8 cellular contexts compared by ENCODE assay signal in genomic region chr19:54449701-54450069, GRCh38. TPM values are rescaled to one million over a fixed set of nuclear protein-coding genes. Genes with fewer than 3 reads are reported as not detected.
DNase-seq lines count a peak whose midpoint lies in the region; FAIRE-seq and TF ChIP-seq lines count a peak whose summit lies in the region.

No MANE protein-coding gene starts in this region.

- peak overlapping the region; percentile 100 for H3K4me3 Mint-ChIP-seq in activated naive CD4-positive, alpha-beta T cell treated with anti-CD3 and anti-CD28 coated beads for 36 hours
- peak overlapping the region; percentile 100 for H3K4me3 Mint-ChIP-seq in activated naive CD8-positive, alpha-beta T cell treated with anti-CD3 and anti-CD28 coated beads for 36 hours

- H3K27me3 Mint-ChIP-seq in activated naive CD4-positive, alpha-beta T cell treated with anti-CD3 and anti-CD28 coated beads for 36 hours (ENCODE audit: low read depth), result no peaks in the 10 kb centered on the region
- no peaks in the 10 kb centered on the region for H3K27me3 Mint-ChIP-seq in activated naive CD8-positive, alpha-beta T cell treated with anti-CD3 and anti-CD28 coated beads for 36 hours

- H3K9ac ChIP-seq in kidney (ENCODE audit: low read length in 2 of 2), result peak overlapping the region; percentile 91 to 97

- H3K27me3 ChIP-seq in tibial nerve, result no peaks in the 10 kb centered on the region

- WGBS in tibial nerve, 2 donors, result 0 to 1% methylated on average over 19 to 21 of the region's 21 CpGs

- peak overlapping the region; percentile 99 for H3K27ac Mint-ChIP-seq in activated naive CD4-positive, alpha-beta T cell treated with anti-CD3 and anti-CD28 coated beads for 36 hours
- peak overlapping the region; percentile 97 for H3K27ac Mint-ChIP-seq in activated naive CD8-positive, alpha-beta T cell treated with anti-CD3 and anti-CD28 coated beads for 36 hours

- H3K36me3 Mint-ChIP-seq in activated naive CD4-positive, alpha-beta T cell treated with anti-CD3 and anti-CD28 coated beads for 36 hours (ENCODE audit: low read depth), result peaks cover 50% of the 10 kb centered on the region
- peaks cover 26% of the 10 kb centered on the region for H3K36me3 Mint-ChIP-seq in activated naive CD8-positive, alpha-beta T cell treated with anti-CD3 and anti-CD28 coated beads for 36 hours

- H3K4me1 ChIP-seq in kidney (ENCODE audit: control insufficient read depth in 1 of 2, insufficient read depth in 1 of 2, low read depth in 1 of 2, low read length in 2 of 2) (peaks cover 20 to 22% of the 10 kb centered on the region in 2 donors), tibial nerve (peaks cover 0 to 75% (median 29%) of the 10 kb centered on the region in 4 donors)

- H3K4me3 ChIP-seq in kidney (ENCODE audit: low read length in 2 of 2) (peak overlapping the region; percentile 96 to 97), tibial nerve (peak overlapping the region; percentile 63 to 96 (median 75))

- no peak for DNase-seq in activated naive CD4-positive, alpha-beta T cell treated with anti-CD3 and anti-CD28 coated beads for 36 hours
- DNase-seq in activated naive CD4-positive, alpha-beta T cell treated with Interleukin-2 at 50 U/mL for 16 hours, result no peak
- DNase-seq in activated naive CD8-positive, alpha-beta T cell treated with anti-CD3 and anti-CD28 coated beads for 36 hours, result no peak
- no peak for DNase-seq in kidney
- DNase-seq in tibial nerve (ENCODE audit: low spot score in 2 of 2), result no peak
- DNase-seq in NCI-H345 treated with DMSO at 0.1 percent for 48 hours (lab: John Stamatoyannopoulos, UW; ENCODE audit: unreplicated experiment), result no peak
- DNase-seq in KG1 (lab: John Stamatoyannopoulos, UW), result no peak
- no peak for DNase-seq in NCI-H2029 treated with DMSO at 0.1 percent for 48 hours (lab: John Stamatoyannopoulos, UW)

- no peak for FAIRE-seq in kidney (lab: Jason Lieb, UNC)

- H3K4me1 Mint-ChIP-seq in activated naive CD4-positive, alpha-beta T cell treated with anti-CD3 and anti-CD28 coated beads for 36 hours (ENCODE audit: low read depth), result peaks cover 45% of the 10 kb centered on the region
- peaks cover 40% of the 10 kb centered on the region for H3K4me1 Mint-ChIP-seq in activated naive CD8-positive, alpha-beta T cell treated with anti-CD3 and anti-CD28 coated beads for 36 hours

- H3K9me3 Mint-ChIP-seq in activated naive CD4-positive, alpha-beta T cell treated with anti-CD3 and anti-CD28 coated beads for 36 hours, result no peaks in the 10 kb centered on the region
- H3K9me3 Mint-ChIP-seq in activated naive CD8-positive, alpha-beta T cell treated with anti-CD3 and anti-CD28 coated beads for 36 hours, result no peaks in the 10 kb centered on the region

- no peak for TF ChIP-seq CTCF in kidney (IDR thresholded peaks at IDR 0.05; ENCODE audit: borderline replicate concordance, extremely low read depth, insufficient read depth)
- TF ChIP-seq CTCF in tibial nerve (IDR thresholded peaks at IDR 0.05), result no peak

- H3K36me3 ChIP-seq in kidney (ENCODE audit: control insufficient read depth in 1 of 2, insufficient read depth in 2 of 2, low read length in 2 of 2), result peaks cover 29 to 35% of the 10 kb centered on the region in 2 donors
- peaks cover 3 to 51% (median 26%) of the 10 kb centered on the region in 3 donors for H3K36me3 ChIP-seq in tibial nerve

- intact Hi-C loops in activated naive CD4-positive, alpha-beta T cell treated with anti-CD3 and anti-CD28 coated beads for 36 hours (cut with micrococcal nuclease), result loop anchor here (1.0 to 10.0 kb wide), 7 partner anchors 15 to 613 kb away; partner anchors contain the start of genes CNOT3, PRPF31, RDH13 and TFPT
- intact Hi-C loops in kidney (cut with DNase I), result no loop called here

- peak overlapping the region; percentile 99 for H3K27ac ChIP-seq in kidney (ENCODE audit: low read depth in 2 of 2, low read length in 2 of 2)
- peak overlapping the region; percentile 77 to 98 (median 94) for H3K27ac ChIP-seq in tibial nerve

- no peak for TF ChIP-seq EP300 in tibial nerve (IDR thresholded peaks at IDR 0.05)

- CTCF ChIA-PET in activated naive CD4-positive, alpha-beta T cell treated with anti-CD3 and anti-CD28 coated beads for 36 hours (lab: Charles Lee), result interaction anchor here (1.2 kb wide), 1 partner anchor 12 kb away, joined by 7 read pairs; no protein-coding TSS in a partner anchor

- TF ChIP-seq POLR2A in tibial nerve (IDR thresholded peaks at IDR 0.05), result no peak

- no peaks in the 10 kb centered on the region for H3K9me3 ChIP-seq in kidney (ENCODE audit: control insufficient read depth in 1 of 2, low read length in 2 of 2)
- H3K9me3 ChIP-seq in tibial nerve, result no peaks in the 10 kb centered on the region

RNA-seq across cellular contexts. Expression of gene LENG8, which starts 0.7 kb away (rescaled TPM):
- total RNA-seq in activated naive CD4-positive, alpha-beta T cell treated with anti-CD3 and anti-CD28 coated beads for 36 hours, result 100 to 1,000 TPM; 171 to 175 TPM
- total RNA-seq in activated naive CD8-positive, alpha-beta T cell treated with anti-CD3 and anti-CD28 coated beads for 36 hours, result 100 to 1,000 TPM; 101 to 108 TPM
- total RNA-seq in kidney, result 208 TPM
- polyA plus RNA-seq in kidney (ENCODE audit: insufficient read depth, low read depth, low replicate concordance), result 48.6 TPM
- 100 to 1,000 TPM; 189 to 389 (median 285) TPM for total RNA-seq in tibial nerve

RNA-seq across cellular contexts. Expression of gene LENG9, which starts 13.9 kb away (rescaled TPM):
- 1 to 10 TPM; 5.7 to 7.1 TPM for total RNA-seq in activated naive CD4-positive, alpha-beta T cell treated with anti-CD3 and anti-CD28 coated beads for 36 hours
- total RNA-seq in activated naive CD8-positive, alpha-beta T cell treated with anti-CD3 and anti-CD28 coated beads for 36 hours, result 1 to 10 TPM; 4.3 to 4.9 TPM
- 6.8 TPM for total RNA-seq in kidney
- polyA plus RNA-seq in kidney (ENCODE audit: insufficient read depth, low read depth, low replicate concordance), result 2.0 TPM
- total RNA-seq in tibial nerve, result 10 to 100 TPM in 1 of 4 donors, 1 to 10 TPM in 3; 5.9 to 10.3 (median 9.4) TPM

RNA-seq across cellular contexts. Expression of gene CDC42EP5, which starts 23.4 kb away (rescaled TPM):
- total RNA-seq in activated naive CD4-positive, alpha-beta T cell treated with anti-CD3 and anti-CD28 coated beads for 36 hours, result not detected
- total RNA-seq in activated naive CD8-positive, alpha-beta T cell treated with anti-CD3 and anti-CD28 coated beads for 36 hours, result under 1 TPM in 1 of 2 experiments, not detected in 1; 0.34 TPM
- total RNA-seq in kidney (29.9 TPM), tibial nerve (10 to 100 TPM; 38.9 to 62.2 (median 50.2) TPM)
- 19.3 TPM for polyA plus RNA-seq in kidney (ENCODE audit: insufficient read depth, low read depth, low replicate concordance)

RNA-seq across cellular contexts. Expression of gene TTYH1, which starts 34.4 kb away (rescaled TPM):
- not detected for total RNA-seq in activated naive CD4-positive, alpha-beta T cell treated with anti-CD3 and anti-CD28 coated beads for 36 hours
- 1 to 10 TPM in 1 of 2 experiments, under 1 TPM in 1; 0.98 to 1.8 TPM for total RNA-seq in activated naive CD8-positive, alpha-beta T cell treated with anti-CD3 and anti-CD28 coated beads for 36 hours
- total RNA-seq in kidney (1.5 TPM), tibial nerve (10 to 100 TPM; 21.0 to 50.0 (median 34.9) TPM)
- polyA plus RNA-seq in kidney (ENCODE audit: insufficient read depth, low read depth, low replicate concordance), result 1.9 TPM

RNA-seq across cellular contexts. Expression of gene LAIR2, which starts 52.9 kb away (rescaled TPM):
- total RNA-seq in activated naive CD4-positive, alpha-beta T cell treated with anti-CD3 and anti-CD28 coated beads for 36 hours, result under 1 TPM; 0.45 to 0.69 TPM
- 1 to 10 TPM; 1.8 to 2.4 TPM for total RNA-seq in activated naive CD8-positive, alpha-beta T cell treated with anti-CD3 and anti-CD28 coated beads for 36 hours
- not detected for total RNA-seq in kidney
- not detected for polyA plus RNA-seq in kidney (ENCODE audit: insufficient read depth, low read depth, low replicate concordance)
- not detected for total RNA-seq in tibial nerve

Comparison
In these comparisons a context has a peak if more than half of its experiments do, and no peak if none do; other contexts are left out.
1. RNA of gene CDC42EP5, which starts 23.4 kb away (total RNA-seq): 38.9 to 62.2 TPM in tibial nerve and 29.9 TPM in kidney (single experiment); 0.34 TPM in activated naive CD8-positive, alpha-beta T cell treated with anti-CD3 and anti-CD28 coated beads for 36 hours and not detected in activated naive CD4-positive, alpha-beta T cell treated with anti-CD3 and anti-CD28 coated beads for 36 hours; every median in the first group is over 10 times any median in the second.